ENCODE assay signal across 10 cellular contexts in the genomic region with DNA sequence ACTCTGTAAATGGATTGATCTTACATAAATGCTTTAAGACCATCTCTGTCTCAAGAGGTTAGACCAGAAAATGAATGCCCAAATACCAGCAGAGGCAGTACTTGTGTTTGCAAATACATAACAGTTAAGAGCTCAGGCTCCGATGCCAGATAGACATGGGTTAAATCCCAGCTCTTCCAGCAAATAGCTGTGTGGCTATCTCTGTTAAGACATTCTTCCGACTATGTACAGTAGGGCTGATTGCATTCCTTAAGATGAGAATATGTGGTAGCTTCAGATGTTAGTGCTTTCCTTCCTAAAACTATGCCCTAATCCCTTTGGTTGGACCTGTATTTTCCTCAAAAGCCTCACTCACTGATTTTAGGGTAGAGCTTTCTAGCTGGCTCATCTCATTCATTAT. TPM values are rescaled to one million over a fixed set of nuclear protein-coding genes. Genes with fewer than 3 reads are reported as not detected.
A peak's percentile ranks its signal among the peaks of the same experiment; 100 is the strongest.
DNase-seq lines count a peak whose midpoint lies in the region; ATAC-seq and TF ChIP-seq lines count a peak whose summit lies in the region.
"Had no signal": no experiment of that assay in that cellular context is flagged by ENCODE, and none has a peak within 500 bp of the region (broad histone marks: within the 10 kb centered on the region; RNA-seq: fewer than 3 reads in every experiment).

No MANE protein-coding gene starts in this region.

- no peak for TF ChIP-seq POLR2A in body of pancreas (IDR thresholded peaks at IDR 0.05)

- peak overlapping the region; percentile 91 for H3K4me3 ChIP-seq in adipocyte (ENCODE audit: low read length)
- peak overlapping the region; percentile 68 for H3K4me3 ChIP-seq in mesodermal cell (ENCODE audit: extremely low read depth, insufficient read depth, low read length, poor library complexity, severe bottlenecking)
- no peak overlapping the region for H3K4me3 ChIP-seq in body of pancreas

- in situ Hi-C loops in G401 (cut with HindIII; ENCODE audit: low sequenced_read_pairs), result no loop called here

- DNase-seq in AG08396 (ENCODE audit: low spot score), result peak; percentile 54
- DNase-seq in G401 (ENCODE audit: low spot score), result peak; percentile 3
- DNase-seq in adipocyte (ENCODE audit: low read depth), result peak; percentile 47
- DNase-seq in body of pancreas, result no peak
- DNase-seq in GM10266 (ENCODE audit: extremely low spot score), result no peak
- DNase-seq: RPMI8226 had no signal

- intact Hi-C loops in body of pancreas (cut with DNase I), result loop anchor here (5.0 kb wide), 1 partner anchor 54 kb away; no protein-coding TSS in a partner anchor

- peak overlapping the region; percentile 93 for H3K9ac ChIP-seq in adipocyte (ENCODE audit: low read length)

- H3K27me3 ChIP-seq in adipocyte (replicated peaks; ENCODE audit: control insufficient read depth, insufficient read depth, low read length), result no peaks in the 10 kb centered on the region
- no peaks in the 10 kb centered on the region for H3K27me3 ChIP-seq in body of pancreas

- H3K4me1 ChIP-seq in adipocyte (ENCODE audit: control insufficient read depth, insufficient read depth, low read length) (peaks cover 32% of the 10 kb centered on the region), mesodermal cell (ENCODE audit: control insufficient read depth, insufficient read depth, low read length, poor library complexity, severe bottlenecking) (peaks cover 20% of the 10 kb centered on the region), body of pancreas (peaks cover 43% of the 10 kb centered on the region)

- 89 to 92% methylated on average over 1 to 2 of the region's 2 CpGs for whole genome bisulfite sequencing in mesodermal cell (ENCODE audit: insufficient coverage in 2 of 2), 2 experiments
- 26 to 27% methylated on average over 2 of the region's 2 CpGs for WGBS in body of pancreas, 2 donors

- H3K27ac ChIP-seq in mesodermal cell (ENCODE audit: low read depth, low read length, severe bottlenecking) (no peak overlapping the region), body of pancreas (no peak overlapping the region)

- ATAC-seq in body of pancreas (no peak), HG03342 (IDR thresholded peaks at IDR 0.05; ENCODE audit: unreplicated experiment) (no peak), HG03521 (IDR thresholded peaks at IDR 0.05; ENCODE audit: unreplicated experiment) (no peak)
- ATAC-seq: sciatic nerve had no signal

- no peak for TF ChIP-seq CTCF in body of pancreas (IDR thresholded peaks at IDR 0.05)
- TF ChIP-seq CTCF in GM10266 (IDR thresholded peaks at IDR 0.05; ENCODE audit: control insufficient read depth, insufficient read depth, low read depth, missing control alignments), result no peak

- H3K9me3 ChIP-seq in adipocyte (ENCODE audit: control insufficient read depth, low read length) (no peaks in the 10 kb centered on the region), mesodermal cell (ENCODE audit: control insufficient read depth, low read length) (no peaks in the 10 kb centered on the region), body of pancreas (no peaks in the 10 kb centered on the region)

- no peaks in the 10 kb centered on the region for H3K36me3 ChIP-seq in adipocyte (ENCODE audit: control insufficient read depth, insufficient read depth, low read length, severe bottlenecking)
- H3K36me3 ChIP-seq in mesodermal cell (ENCODE audit: control insufficient read depth, insufficient read depth, low read length), result peaks cover 12% of the 10 kb centered on the region
- no peaks in the 10 kb centered on the region for H3K36me3 ChIP-seq in body of pancreas (replicated peaks in 1 of 2; ENCODE audit: insufficient read depth in 1 of 2, low read depth in 2 of 2)

RNA-seq across cellular contexts. Expression of a gene that starts 2.2 kb away (rescaled TPM):
- 30.3 and 45.0 TPM in 2 replicates for total RNA-seq in G401 (2014; rRNA removed; shearing (Covaris generic))
- polyA plus RNA-seq in mesodermal cell (2013, experiment 1 of 2), result 23.1 TPM
- 25.6 TPM for polyA plus RNA-seq in mesodermal cell (2013, experiment 2 of 2)
- total RNA-seq in body of pancreas, result 10 to 100 TPM; 13.8 to 19.5 TPM

RNA-seq across cellular contexts. Expression of a gene that starts 21.3 kb away (rescaled TPM):
- total RNA-seq in G401 (2014; rRNA removed; shearing (Covaris generic)), result 18.6 and 39.8 TPM in 2 replicates
- 35.3 TPM for polyA plus RNA-seq in mesodermal cell (2013, experiment 1 of 2)
- 46.0 TPM for polyA plus RNA-seq in mesodermal cell (2013, experiment 2 of 2)
- under 1 TPM; 0.26 to 0.66 TPM for total RNA-seq in body of pancreas

Comparison
In these comparisons a context has a peak if more than half of its experiments do, and no peak if none do; other contexts are left out.
1. DNase-seq: peak in AG08396 (single experiment), G401 (single experiment) and adipocyte (single experiment); none in body of pancreas (0 of 4) and GM10266 (single experiment).
2. H3K4me3 ChIP-seq: peak in adipocyte (single experiment) and mesodermal cell (single experiment); none in body of pancreas (0 of 2).
3. RNA of a gene that starts 21.3 kb away (total RNA-seq): 18.6 to 39.8 TPM in G401; 0.26 to 0.66 TPM in body of pancreas; every median in the first group is over 10 times any median in the second.